In genomic region chr12:112536367-112536730, GRCh38 we compare ENCODE assay signal across 35 cellular contexts.
"Had no signal": no experiment of that assay in that cellular context is flagged by ENCODE, and none has a peak within 500 bp of the region (broad histone marks: within the 10 kb centered on the region; RNA-seq: fewer than 3 reads in every experiment).

No MANE protein-coding gene starts in this region.

- FAIRE-seq: frontal cortex had no signal

- H3K27ac Mint-ChIP-seq: activated CD4-positive, alpha-beta memory T cell treated with anti-CD3 and anti-CD28 coated beads for 36 hours; activated CD4-positive, alpha-beta T cell treated with anti-CD3 and anti-CD28 coated beads for 36 hours; activated CD4-positive, alpha-beta T cell treated with anti-CD3 and anti-CD28 coated beads, Interleukin-2, amount 10 ng/mL, durations not matched to agents 24 days and 14 days; activated CD8-positive, alpha-beta memory T cell treated with anti-CD3 and anti-CD28 coated beads, Interleukin-2, amount 10 ng/mL, durations not matched to agents 7 days and 5 days; activated CD8-positive, alpha-beta T cell treated with anti-CD3 and anti-CD28 coated beads, Interleukin-2, amount 10 ng/mL, durations not matched to agents 7 days and 5 days; activated naive CD4-positive, alpha-beta T cell treated with anti-CD3 and anti-CD28 coated beads for 36 hours; activated naive CD4-positive, alpha-beta T cell treated with anti-CD3 and anti-CD28 coated beads, Interleukin-2, amount 50 U/mL, for 24 hours; activated naive CD8-positive, alpha-beta T cell treated with anti-CD3 and anti-CD28 coated beads for 36 hours; activated naive CD8-positive, alpha-beta T cell treated with anti-CD3 and anti-CD28 coated beads, Interleukin-2, amount 50 U/mL, for 24 hours; activated T-helper 1 cell treated with anti-CD3 and anti-CD28 coated beads, Interleukin-12 subunit alpha, Interleukin-12 subunit beta, Interleukin-2, Interleukin-4 antibody, amounts not matched to agents 30 ng/mL and 10 ng/mL and 1 ng/mL, durations not matched to agents 14 hours and 24 hours and 36 hours; activated T-helper 2 cell treated with anti-CD3 and anti-CD28 coated beads, Interferon-gamma antibody, Interleukin-2, Interleukin-4, amounts not matched to agents 10 μg/mL and 5 μg/mL and 100 μg/mL, durations not matched to agents 14 hours and 24 hours and 36 hours; brain; endodermal cell; T-helper 17 cell; T-helper 2 cell treated with Interferon-gamma antibody and Interleukin-4, amounts not matched to agents 5 μg/mL and 100 μg/mL, for 36 hours had no signal

- H3K36me3 Mint-ChIP-seq: activated CD4-positive, alpha-beta memory T cell treated with anti-CD3 and anti-CD28 coated beads for 36 hours; activated CD8-positive, alpha-beta memory T cell treated with anti-CD3 and anti-CD28 coated beads, Interleukin-2, amount 10 ng/mL, durations not matched to agents 7 days and 5 days; activated naive CD4-positive, alpha-beta T cell treated with anti-CD3 and anti-CD28 coated beads, Interleukin-2, amount 50 U/mL, for 24 hours; activated naive CD8-positive, alpha-beta T cell treated with anti-CD3 and anti-CD28 coated beads for 36 hours; brain had no signal

- H3K27me3 ChIP-seq: adrenal gland, breast epithelium, cardiac muscle cell, colonic mucosa had no signal

- DNase-seq: activated CD4-positive, alpha-beta memory T cell treated with anti-CD3 and anti-CD28 coated beads for 36 hours; activated CD4-positive, alpha-beta T cell treated with anti-CD3 and anti-CD28 coated beads for 36 hours; activated CD4-positive, alpha-beta T cell treated with anti-CD3 and anti-CD28 coated beads, Interleukin-2, amount 10 ng/mL, durations not matched to agents 24 days and 14 days; activated CD4-positive, CD25-positive, alpha-beta regulatory T cell; activated CD4-positive, CD25-positive, alpha-beta regulatory T cell treated with anti-CD3 and anti-CD28 coated beads, Interleukin-2, amount 50 U/mL, for 72 hours; activated CD8-positive, alpha-beta memory T cell treated with anti-CD3 and anti-CD28 coated beads, Interleukin-2, amount 10 ng/mL, durations not matched to agents 7 days and 5 days; activated CD8-positive, alpha-beta memory T cell treated with anti-CD3 and anti-CD28 coated beads, Interleukin-2, amount 50 U/mL, for 4 hours; activated CD8-positive, alpha-beta T cell treated with anti-CD3 and anti-CD28 coated beads, Interleukin-2, amount 10 ng/mL, durations not matched to agents 7 days and 5 days; activated effector memory CD4-positive, alpha-beta T cell treated with anti-CD3 and anti-CD28 coated beads, Interleukin-2, amount 50 U/mL, for 16 hours; activated naive CD4-positive, alpha-beta T cell treated with anti-CD3 and anti-CD28 coated beads for 36 hours; activated naive CD8-positive, alpha-beta T cell treated with anti-CD3 and anti-CD28 coated beads for 36 hours; activated naive CD8-positive, alpha-beta T cell treated with anti-CD3 and anti-CD28 coated beads, Interleukin-2, amount 50 U/mL, for 24 hours; activated T-cell treated with anti-CD3 and anti-CD28 coated beads, Interleukin-2, amount 50 U/mL, for 1 hour; activated T-cell treated with anti-CD3 and anti-CD28 coated beads, Interleukin-2, amount 50 U/mL, for 48 hours; adrenal gland; amygdala; aorta; central memory CD4-positive, alpha-beta T cell; cerebellar nuclear complex; colonic mucosa; effector memory CD4-positive, alpha-beta T cell; endodermal cell; foreskin fibroblast; head of caudate nucleus; T-helper 1 cell; T-helper 17 cell; T1000 had no signal

- H3K9me3 ChIP-seq: adrenal gland, breast epithelium, colonic mucosa had no signal

- H3K27me3 Mint-ChIP-seq: activated CD8-positive, alpha-beta memory T cell treated with anti-CD3 and anti-CD28 coated beads, Interleukin-2, amount 10 ng/mL, durations not matched to agents 7 days and 5 days had no signal

- H3K36me3 ChIP-seq: adrenal gland, breast epithelium, cardiac muscle cell, colonic mucosa had no signal

- H3K4me3 ChIP-seq: adrenal gland, breast epithelium, cardiac muscle cell, colonic mucosa had no signal

- H3K27ac ChIP-seq: adrenal gland, breast epithelium, cardiac muscle cell, colonic mucosa had no signal

- H3K4me1 ChIP-seq: adrenal gland, breast epithelium, colonic mucosa had no signal

- H3K9me3 Mint-ChIP-seq: activated CD4-positive, alpha-beta memory T cell treated with anti-CD3 and anti-CD28 coated beads for 36 hours; activated CD4-positive, alpha-beta T cell treated with anti-CD3 and anti-CD28 coated beads, Interleukin-2, amount 10 ng/mL, durations not matched to agents 24 days and 14 days; activated naive CD4-positive, alpha-beta T cell treated with anti-CD3 and anti-CD28 coated beads for 36 hours; activated naive CD4-positive, alpha-beta T cell treated with anti-CD3 and anti-CD28 coated beads, Interleukin-2, amount 50 U/mL, for 24 hours; activated naive CD8-positive, alpha-beta T cell treated with anti-CD3 and anti-CD28 coated beads for 36 hours; activated naive CD8-positive, alpha-beta T cell treated with anti-CD3 and anti-CD28 coated beads, Interleukin-2, amount 50 U/mL, for 24 hours; activated T-helper 1 cell treated with anti-CD3 and anti-CD28 coated beads, Interleukin-12 subunit alpha, Interleukin-12 subunit beta, Interleukin-2, Interleukin-4 antibody, amounts not matched to agents 30 ng/mL and 10 ng/mL and 1 ng/mL, durations not matched to agents 14 hours and 24 hours and 36 hours; activated T-helper 2 cell treated with anti-CD3 and anti-CD28 coated beads, Interferon-gamma antibody, Interleukin-2, Interleukin-4, amounts not matched to agents 10 μg/mL and 5 μg/mL and 100 μg/mL, durations not matched to agents 14 hours and 24 hours and 36 hours; brain; endodermal cell; T-helper 2 cell treated with Interferon-gamma antibody and Interleukin-4, amounts not matched to agents 5 μg/mL and 100 μg/mL, for 36 hours had no signal

- H3K4me1 Mint-ChIP-seq: activated naive CD8-positive, alpha-beta T cell treated with anti-CD3 and anti-CD28 coated beads, Interleukin-2, amount 50 U/mL, for 24 hours had no signal

- H3K4me3 Mint-ChIP-seq: activated CD4-positive, alpha-beta memory T cell treated with anti-CD3 and anti-CD28 coated beads for 36 hours; activated CD4-positive, alpha-beta T cell treated with anti-CD3 and anti-CD28 coated beads for 36 hours; activated CD4-positive, alpha-beta T cell treated with anti-CD3 and anti-CD28 coated beads, Interleukin-2, amount 10 ng/mL, durations not matched to agents 24 days and 14 days; activated CD8-positive, alpha-beta memory T cell treated with anti-CD3 and anti-CD28 coated beads, Interleukin-2, amount 10 ng/mL, durations not matched to agents 7 days and 5 days; activated CD8-positive, alpha-beta T cell treated with anti-CD3 and anti-CD28 coated beads, Interleukin-2, amount 10 ng/mL, durations not matched to agents 7 days and 5 days; activated naive CD4-positive, alpha-beta T cell treated with anti-CD3 and anti-CD28 coated beads for 36 hours; activated naive CD4-positive, alpha-beta T cell treated with anti-CD3 and anti-CD28 coated beads, Interleukin-2, amount 50 U/mL, for 24 hours; activated naive CD8-positive, alpha-beta T cell treated with anti-CD3 and anti-CD28 coated beads for 36 hours; activated naive CD8-positive, alpha-beta T cell treated with anti-CD3 and anti-CD28 coated beads, Interleukin-2, amount 50 U/mL, for 24 hours; activated T-helper 1 cell treated with anti-CD3 and anti-CD28 coated beads, Interleukin-12 subunit alpha, Interleukin-12 subunit beta, Interleukin-2, Interleukin-4 antibody, amounts not matched to agents 30 ng/mL and 10 ng/mL and 1 ng/mL, durations not matched to agents 14 hours and 24 hours and 36 hours; brain; endodermal cell; T-helper 17 cell; T-helper 2 cell treated with Interferon-gamma antibody and Interleukin-4, amounts not matched to agents 5 μg/mL and 100 μg/mL, for 36 hours had no signal
